ENCODE assay signal across 6 cellular contexts in the genomic region with DNA sequence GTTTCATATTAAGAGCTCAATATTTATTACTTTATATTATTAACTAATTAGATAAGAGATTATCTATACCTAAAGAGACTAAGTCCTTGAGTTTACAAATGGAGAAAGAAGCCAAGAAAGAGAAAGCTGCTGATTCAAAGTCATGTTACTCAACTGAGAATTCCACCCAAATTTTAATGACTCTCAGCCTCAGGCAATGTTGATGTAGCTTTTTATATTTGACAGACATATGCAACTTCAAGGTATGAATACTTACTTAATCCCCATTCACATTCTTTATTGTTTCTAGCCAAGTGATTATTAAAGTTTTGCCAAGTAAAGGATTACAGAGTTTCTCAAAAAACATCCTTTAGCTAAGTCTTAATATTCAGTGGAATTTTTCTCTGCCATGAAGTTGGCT.
"Had no signal": no experiment of that assay in that cellular context is flagged by ENCODE, and none has a peak within 500 bp of the region (broad histone marks: within the 10 kb centered on the region; RNA-seq: fewer than 3 reads in every experiment).

No MANE protein-coding gene starts in this region.

- ATAC-seq: GM23338, HepG2 had no signal

- DNase-seq: H9, HCEC 1CT, KBM-7 had no signal

- H3K27ac ChIP-seq: HL-60 had no signal

- H3K4me3 ChIP-seq: GM23338 had no signal
